ENCODE assay signal across 1 cellular context in the genomic region with DNA sequence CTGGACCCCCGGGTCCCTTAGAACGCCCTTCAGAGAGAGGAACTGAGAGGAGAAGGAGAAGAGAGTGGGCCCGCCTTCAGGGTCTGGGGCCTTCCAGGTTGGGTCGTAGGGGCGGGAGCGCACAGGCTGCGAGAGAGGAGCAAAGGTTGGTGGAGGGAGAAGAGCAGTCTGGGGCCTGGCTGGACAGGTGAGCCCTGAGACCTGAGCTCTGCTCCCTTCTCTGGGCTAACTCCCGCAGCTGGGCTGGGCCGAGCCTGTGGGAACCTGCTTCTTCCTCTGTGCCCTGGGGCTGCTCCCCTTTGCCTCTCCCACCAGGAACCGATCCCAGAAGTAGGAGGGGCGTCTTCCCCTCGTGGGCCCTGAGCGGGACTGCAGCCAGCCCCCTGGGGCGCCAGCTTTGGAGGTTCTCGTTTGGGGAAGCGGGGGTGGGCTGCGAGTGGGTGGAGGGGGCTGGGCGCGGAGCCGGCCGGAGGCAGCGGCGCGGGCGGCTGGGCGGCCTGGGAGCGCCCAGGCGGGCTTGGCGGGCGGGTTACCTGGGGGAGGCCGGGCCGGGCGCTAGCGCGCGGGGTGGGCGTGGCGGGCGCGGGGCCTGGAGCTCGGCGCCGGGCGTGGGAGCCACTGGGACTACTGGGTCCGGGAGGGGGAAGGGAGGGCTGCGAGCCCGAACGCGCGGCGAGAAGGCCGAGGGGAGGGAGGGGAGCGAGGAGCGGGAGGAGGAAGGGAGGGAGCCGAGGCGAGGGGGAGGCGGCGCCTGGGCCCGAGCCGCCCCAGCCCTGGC.
A peak's percentile ranks its signal among the peaks of the same experiment; 100 is the strongest.
TF ChIP-seq lines count a peak whose summit lies in the region.

Gene DDR1, plus strand, starts transcription at position 777 of the 778 bp plus-strand sequence. CDS start 4,211 bp downstream, outside the sequence.

TF ChIP-seq in HepG2, 621 proteins besides CTCF, POLR2A, EP300 and RAD21 (continued from another document):
- TF ChIP-seq, protein P1, sequence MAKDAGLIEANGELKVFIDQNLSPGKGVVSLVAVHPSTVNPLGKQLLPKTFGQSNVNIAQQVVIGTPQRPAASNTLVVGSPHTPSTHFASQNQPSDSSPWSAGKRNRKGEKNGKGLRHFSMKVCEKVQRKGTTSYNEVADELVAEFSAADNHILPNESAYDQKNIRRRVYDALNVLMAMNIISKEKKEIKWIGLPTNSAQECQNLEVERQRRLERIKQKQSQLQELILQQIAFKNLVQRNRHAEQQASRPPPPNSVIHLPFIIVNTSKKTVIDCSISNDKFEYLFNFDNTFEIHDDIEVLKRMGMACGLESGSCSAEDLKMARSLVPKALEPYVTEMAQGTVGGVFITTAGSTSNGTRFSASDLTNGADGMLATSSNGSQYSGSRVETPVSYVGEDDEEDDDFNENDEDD (CRISPR knock-in tag; IDR thresholded peaks at IDR 0.05; ENCODE audit: borderline replicate concordance) = peak; percentile 55; the same call in 1 of the 2 replicates
- peak; percentile 73 for TF ChIP-seq PITX1 (CRISPR knock-in tag; IDR thresholded peaks at IDR 0.05)
- peak; percentile 76 for TF ChIP-seq ZEB1 (IDR thresholded peaks at IDR 0.05; ENCODE audit: insufficient replicate concordance, low read depth)
- no peak for TF ChIP-seq CREBL2 (CRISPR knock-in tag; IDR thresholded peaks at IDR 0.05; ENCODE audit: borderline replicate concordance)
- TF ChIP-seq ZFP1 (CRISPR knock-in tag; IDR thresholded peaks at IDR 0.05) = no peak
- TF ChIP-seq HNRNPK (IDR thresholded peaks at IDR 0.05; ENCODE audit: low read depth, low read length, poor library complexity, severe bottlenecking) = peak; percentile 74
- peak; percentile 36 for TF ChIP-seq HNRNPLL (IDR thresholded peaks at IDR 0.05; ENCODE audit: low read depth, low read length, poor library complexity, severe bottlenecking)
- TF ChIP-seq PAX8 (CRISPR knock-in tag; IDR thresholded peaks at IDR 0.05; ENCODE audit: borderline replicate concordance) = peak; percentile 56; the same call in 1 of the 2 replicates
- no peak for TF ChIP-seq HMG20B (CRISPR knock-in tag; conservative IDR thresholded peaks at IDR 0.05)
- peak; percentile 63 for TF ChIP-seq ZFY (CRISPR knock-in tag; IDR thresholded peaks at IDR 0.05)
- 0 out of 2 replicates have a peak, but pooled peaks have one; percentile 41 for TF ChIP-seq PHF21A (CRISPR knock-in tag; IDR thresholded peaks at IDR 0.05)
- TF ChIP-seq HNF1A (IDR thresholded peaks at IDR 0.05; ENCODE audit: low read depth) = no peak
- TF ChIP-seq HNF1A (CRISPR knock-in tag; IDR thresholded peaks at IDR 0.05; ENCODE audit: borderline replicate concordance) = peak; percentile 43
- TF ChIP-seq MEF2D (CRISPR knock-in tag; IDR thresholded peaks at IDR 0.05) = peak; percentile 30; the same call in 1 of the 2 replicates
- no peak for TF ChIP-seq PRPF4 (IDR thresholded peaks at IDR 0.05; ENCODE audit: low read depth, low read length, poor library complexity, severe bottlenecking)
- 0 out of 2 replicates have a peak, but pooled peaks have one; percentile 27 for TF ChIP-seq ZBTB20 (CRISPR knock-in tag; IDR thresholded peaks at IDR 0.05; ENCODE audit: borderline replicate concordance, low read depth)
- 0 out of 2 replicates have a peak, but pooled peaks have one; percentile 59 for TF ChIP-seq ZNF296 (CRISPR knock-in tag; conservative IDR thresholded peaks at IDR 0.05)
- TF ChIP-seq ZBTB7A (CRISPR knock-in tag; IDR thresholded peaks at IDR 0.05) = peak; percentile 44; the same call in 1 of the 2 replicates
- peak; percentile 10; the same call in 1 of the 2 replicates for TF ChIP-seq CAMTA2 (CRISPR knock-in tag; IDR thresholded peaks at IDR 0.05; ENCODE audit: borderline replicate concordance)
- 0 out of 2 replicates have a peak, but pooled peaks have one; percentile 53 for TF ChIP-seq ZNF160 (CRISPR knock-in tag; IDR thresholded peaks at IDR 0.05)
- 0 out of 2 replicates have a peak, but pooled peaks have one; percentile 31 for TF ChIP-seq MED1 (CRISPR knock-in tag; IDR thresholded peaks at IDR 0.05)
- TF ChIP-seq GTF3A (CRISPR knock-in tag; conservative IDR thresholded peaks at IDR 0.05) = no peak
- TF ChIP-seq ZNF556 (CRISPR knock-in tag; IDR thresholded peaks at IDR 0.05; ENCODE audit: borderline replicate concordance) = peak; percentile 87; the same call in 1 of the 2 replicates
- no peak for TF ChIP-seq SIN3B (IDR thresholded peaks at IDR 0.05; ENCODE audit: low read length)
- TF ChIP-seq ATM (IDR thresholded peaks at IDR 0.05; ENCODE audit: borderline replicate concordance) = no peak
- TF ChIP-seq ZSCAN5A (CRISPR knock-in tag; IDR thresholded peaks at IDR 0.05; ENCODE audit: borderline replicate concordance) = 0 out of 2 replicates have a peak, but pooled peaks have one; percentile 30
- peak; percentile 58; the same call in 1 of the 2 replicates for TF ChIP-seq ZFP91 (CRISPR knock-in tag; IDR thresholded peaks at IDR 0.05; ENCODE audit: borderline replicate concordance)
- TF ChIP-seq, protein P2, sequence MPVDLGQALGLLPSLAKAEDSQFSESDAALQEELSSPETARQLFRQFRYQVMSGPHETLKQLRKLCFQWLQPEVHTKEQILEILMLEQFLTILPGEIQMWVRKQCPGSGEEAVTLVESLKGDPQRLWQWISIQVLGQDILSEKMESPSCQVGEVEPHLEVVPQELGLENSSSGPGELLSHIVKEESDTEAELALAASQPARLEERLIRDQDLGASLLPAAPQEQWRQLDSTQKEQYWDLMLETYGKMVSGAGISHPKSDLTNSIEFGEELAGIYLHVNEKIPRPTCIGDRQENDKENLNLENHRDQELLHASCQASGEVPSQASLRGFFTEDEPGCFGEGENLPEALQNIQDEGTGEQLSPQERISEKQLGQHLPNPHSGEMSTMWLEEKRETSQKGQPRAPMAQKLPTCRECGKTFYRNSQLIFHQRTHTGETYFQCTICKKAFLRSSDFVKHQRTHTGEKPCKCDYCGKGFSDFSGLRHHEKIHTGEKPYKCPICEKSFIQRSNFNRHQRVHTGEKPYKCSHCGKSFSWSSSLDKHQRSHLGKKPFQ (CRISPR knock-in tag; IDR thresholded peaks at IDR 0.05; ENCODE audit: insufficient replicate concordance) = peak; percentile 5
- TF ChIP-seq ZNF274 (CRISPR knock-in tag; IDR thresholded peaks at IDR 0.05) = peak; percentile 77; the same call in 1 of the 2 replicates
- 0 out of 2 replicates have a peak, but pooled peaks have one; percentile 60 for TF ChIP-seq KLF15 (CRISPR knock-in tag; IDR thresholded peaks at IDR 0.05; ENCODE audit: borderline replicate concordance)
